Comparison of ENCODE assay signal across 1 cellular context in the genomic region with DNA sequence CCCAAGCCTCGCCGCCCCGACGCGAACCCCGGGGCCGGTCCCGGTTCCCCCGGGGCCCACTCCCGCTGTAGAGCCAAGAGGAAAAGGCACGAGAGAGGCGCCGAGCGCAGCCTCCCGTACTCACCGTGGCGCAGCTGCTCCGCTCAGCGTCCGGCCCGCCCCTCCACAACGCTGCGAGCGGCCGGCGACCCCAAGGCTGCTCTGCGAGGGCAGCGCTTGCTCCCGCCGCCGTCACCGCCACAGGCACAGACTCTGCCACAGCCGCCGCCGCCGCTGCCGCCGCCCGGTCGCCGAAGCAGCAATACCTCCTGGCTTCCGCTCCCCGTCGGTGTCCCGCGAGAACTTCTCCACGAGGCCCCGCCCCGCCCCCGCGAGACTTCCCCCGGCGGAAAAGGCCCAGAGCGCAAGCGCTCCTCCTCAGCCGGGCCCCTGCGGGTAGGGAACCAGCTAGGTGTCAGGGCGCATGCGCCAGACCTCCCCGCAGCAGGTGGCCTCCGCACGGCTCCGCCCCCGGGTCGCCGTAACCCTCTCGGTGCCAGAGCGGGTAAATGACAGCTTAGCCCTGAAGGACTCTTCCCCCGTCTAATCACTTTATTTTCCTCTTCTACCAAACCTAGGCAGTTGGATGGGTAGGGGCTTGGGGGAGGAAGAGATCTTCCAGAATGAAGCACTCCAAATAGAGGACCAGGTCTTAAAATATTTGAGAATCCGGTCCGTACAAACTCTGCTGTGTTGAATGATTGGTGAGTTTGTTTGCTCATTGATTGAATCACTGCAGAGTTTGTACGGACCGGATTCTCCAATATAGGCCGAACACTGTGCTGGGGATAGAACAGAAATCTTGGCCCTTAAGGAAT.
TF ChIP-seq lines count a peak whose summit lies in the region.

TSS of gene GRB2 (minus strand) at position 314 of the 857 bp plus-strand sequence. CDS start 12,050 bp downstream, outside the sequence.

TF ChIP-seq in HepG2, 621 proteins besides CTCF, POLR2A, EP300 and RAD21 (continued from another document and continues in another):
- TF ChIP-seq ZBTB33 (CRISPR knock-in tag; IDR thresholded peaks at IDR 0.05) (no peak), ZNF644 (CRISPR knock-in tag; IDR thresholded peaks at IDR 0.05; ENCODE audit: low read depth) (no peak), SAFB2 (CRISPR knock-in tag; IDR thresholded peaks at IDR 0.05; ENCODE audit: borderline replicate concordance, low read depth) (peak; percentile 92; the same call in 1 of the 2 replicates), E2F5 (CRISPR knock-in tag; conservative IDR thresholded peaks at IDR 0.05) (no peak), NR2F1 (CRISPR knock-in tag; IDR thresholded peaks at IDR 0.05) (no peak), NRL (CRISPR knock-in tag; IDR thresholded peaks at IDR 0.05; ENCODE audit: borderline replicate concordance) (peak; percentile 70; the same call in 1 of the 2 replicates), FOXA3 (CRISPR knock-in tag; IDR thresholded peaks at IDR 0.05) (peak; percentile 42; the same call in 1 of the 2 replicates), ZNF777 (CRISPR knock-in tag; IDR thresholded peaks at IDR 0.05) (peak; percentile 66; the same call in 1 of the 2 replicates), ESRRA (CRISPR knock-in tag; IDR thresholded peaks at IDR 0.05; ENCODE audit: low read depth) (no peak), REL (CRISPR knock-in tag; conservative IDR thresholded peaks at IDR 0.05) (no peak), ZNF570 (CRISPR knock-in tag; IDR thresholded peaks at IDR 0.05; ENCODE audit: borderline replicate concordance) (no peak), MEF2D (CRISPR knock-in tag; IDR thresholded peaks at IDR 0.05) (peak; percentile 74; the same call in 1 of the 2 replicates), ZFYVE20 (CRISPR knock-in tag; IDR thresholded peaks at IDR 0.05; ENCODE audit: borderline replicate concordance, low read depth) (0 out of 2 replicates have a peak, but pooled peaks have one; percentile 53), AGO1 (IDR thresholded peaks at IDR 0.05; ENCODE audit: low read depth, low read length, poor library complexity, severe bottlenecking) (peak; percentile 51), ZNF512 (CRISPR knock-in tag; IDR thresholded peaks at IDR 0.05) (no peak), ZFP90 (CRISPR knock-in tag; IDR thresholded peaks at IDR 0.05; ENCODE audit: borderline replicate concordance) (no peak; the same call in 1 of the 2 replicates), FOXM1 (CRISPR knock-in tag; IDR thresholded peaks at IDR 0.05) (no peak), NFE2L2 (IDR thresholded peaks at IDR 0.05; ENCODE audit: low read length) (no peak), MATR3 (CRISPR knock-in tag; IDR thresholded peaks at IDR 0.05) (no peak), ISL2 (CRISPR knock-in tag; IDR thresholded peaks at IDR 0.05) (no peak; the same call in none of the 2 replicates), GABPA (IDR thresholded peaks at IDR 0.05; ENCODE audit: low read depth, low read length) (peak; percentile 54), GABPA (CRISPR knock-in tag; IDR thresholded peaks at IDR 0.05; ENCODE audit: low read depth) (peak; percentile 78), ZNF468 (CRISPR knock-in tag; IDR thresholded peaks at IDR 0.05) (no peak), ZNF501 (CRISPR knock-in tag; IDR thresholded peaks at IDR 0.05) (peak; percentile 57), ONECUT2 (CRISPR knock-in tag; IDR thresholded peaks at IDR 0.05) (peak; percentile 53; the same call in 1 of the 2 replicates), ZNF784 (CRISPR knock-in tag; IDR thresholded peaks at IDR 0.05; ENCODE audit: borderline replicate concordance) (no peak; the same call in 1 of the 2 replicates), JARID2 (CRISPR knock-in tag; IDR thresholded peaks at IDR 0.05; ENCODE audit: insufficient replicate concordance) (no peak), ZNF772 (CRISPR knock-in tag; IDR thresholded peaks at IDR 0.05) (peak; percentile 79), RAD51 (IDR thresholded peaks at IDR 0.05; ENCODE audit: borderline replicate concordance) (no peak), TEAD3 (CRISPR knock-in tag; optimal IDR thresholded peaks at IDR 0.05; ENCODE audit: borderline replicate concordance) (peak; percentile 59), HOXD1 (CRISPR knock-in tag; IDR thresholded peaks at IDR 0.05) (peak; percentile 54), ZNF788 (CRISPR knock-in tag; IDR thresholded peaks at IDR 0.05; ENCODE audit: borderline replicate concordance) (peak; percentile 65; the same call in 1 of the 2 replicates), ZNF549 (CRISPR knock-in tag; IDR thresholded peaks at IDR 0.05) (0 out of 2 replicates have a peak, but pooled peaks have one; percentile 15), ZNF33B (CRISPR knock-in tag; IDR thresholded peaks at IDR 0.05) (no peak)
- TF ChIP-seq, protein P1, sequence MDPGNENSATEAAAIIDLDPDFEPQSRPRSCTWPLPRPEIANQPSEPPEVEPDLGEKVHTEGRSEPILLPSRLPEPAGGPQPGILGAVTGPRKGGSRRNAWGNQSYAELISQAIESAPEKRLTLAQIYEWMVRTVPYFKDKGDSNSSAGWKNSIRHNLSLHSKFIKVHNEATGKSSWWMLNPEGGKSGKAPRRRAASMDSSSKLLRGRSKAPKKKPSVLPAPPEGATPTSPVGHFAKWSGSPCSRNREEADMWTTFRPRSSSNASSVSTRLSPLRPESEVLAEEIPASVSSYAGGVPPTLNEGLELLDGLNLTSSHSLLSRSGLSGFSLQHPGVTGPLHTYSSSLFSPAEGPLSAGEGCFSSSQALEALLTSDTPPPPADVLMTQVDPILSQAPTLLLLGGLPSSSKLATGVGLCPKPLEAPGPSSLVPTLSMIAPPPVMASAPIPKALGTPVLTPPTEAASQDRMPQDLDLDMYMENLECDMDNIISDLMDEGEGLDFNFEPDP (CRISPR knock-in tag; conservative IDR thresholded peaks at IDR 0.05) = no peak
- TF ChIP-seq, protein P2, sequence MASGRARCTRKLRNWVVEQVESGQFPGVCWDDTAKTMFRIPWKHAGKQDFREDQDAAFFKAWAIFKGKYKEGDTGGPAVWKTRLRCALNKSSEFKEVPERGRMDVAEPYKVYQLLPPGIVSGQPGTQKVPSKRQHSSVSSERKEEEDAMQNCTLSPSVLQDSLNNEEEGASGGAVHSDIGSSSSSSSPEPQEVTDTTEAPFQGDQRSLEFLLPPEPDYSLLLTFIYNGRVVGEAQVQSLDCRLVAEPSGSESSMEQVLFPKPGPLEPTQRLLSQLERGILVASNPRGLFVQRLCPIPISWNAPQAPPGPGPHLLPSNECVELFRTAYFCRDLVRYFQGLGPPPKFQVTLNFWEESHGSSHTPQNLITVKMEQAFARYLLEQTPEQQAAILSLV (CRISPR knock-in tag; IDR thresholded peaks at IDR 0.05; ENCODE audit: borderline replicate concordance) = peak; percentile 97; the same call in 1 of the 2 replicates
- TF ChIP-seq, protein P3, sequence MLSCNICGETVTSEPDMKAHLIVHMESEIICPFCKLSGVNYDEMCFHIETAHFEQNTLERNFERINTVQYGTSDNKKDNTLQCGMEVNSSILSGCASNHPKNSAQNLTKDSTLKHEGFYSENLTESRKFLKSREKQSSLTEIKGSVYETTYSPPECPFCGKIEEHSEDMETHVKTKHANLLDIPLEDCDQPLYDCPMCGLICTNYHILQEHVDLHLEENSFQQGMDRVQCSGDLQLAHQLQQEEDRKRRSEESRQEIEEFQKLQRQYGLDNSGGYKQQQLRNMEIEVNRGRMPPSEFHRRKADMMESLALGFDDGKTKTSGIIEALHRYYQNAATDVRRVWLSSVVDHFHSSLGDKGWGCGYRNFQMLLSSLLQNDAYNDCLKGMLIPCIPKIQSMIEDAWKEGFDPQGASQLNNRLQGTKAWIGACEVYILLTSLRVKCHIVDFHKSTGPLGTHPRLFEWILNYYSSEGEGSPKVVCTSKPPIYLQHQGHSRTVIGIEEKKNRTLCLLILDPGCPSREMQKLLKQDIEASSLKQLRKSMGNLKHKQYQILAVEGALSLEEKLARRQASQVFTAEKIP (CRISPR knock-in tag; IDR thresholded peaks at IDR 0.05; ENCODE audit: borderline replicate concordance) = no peak
- TF ChIP-seq, protein P4, sequence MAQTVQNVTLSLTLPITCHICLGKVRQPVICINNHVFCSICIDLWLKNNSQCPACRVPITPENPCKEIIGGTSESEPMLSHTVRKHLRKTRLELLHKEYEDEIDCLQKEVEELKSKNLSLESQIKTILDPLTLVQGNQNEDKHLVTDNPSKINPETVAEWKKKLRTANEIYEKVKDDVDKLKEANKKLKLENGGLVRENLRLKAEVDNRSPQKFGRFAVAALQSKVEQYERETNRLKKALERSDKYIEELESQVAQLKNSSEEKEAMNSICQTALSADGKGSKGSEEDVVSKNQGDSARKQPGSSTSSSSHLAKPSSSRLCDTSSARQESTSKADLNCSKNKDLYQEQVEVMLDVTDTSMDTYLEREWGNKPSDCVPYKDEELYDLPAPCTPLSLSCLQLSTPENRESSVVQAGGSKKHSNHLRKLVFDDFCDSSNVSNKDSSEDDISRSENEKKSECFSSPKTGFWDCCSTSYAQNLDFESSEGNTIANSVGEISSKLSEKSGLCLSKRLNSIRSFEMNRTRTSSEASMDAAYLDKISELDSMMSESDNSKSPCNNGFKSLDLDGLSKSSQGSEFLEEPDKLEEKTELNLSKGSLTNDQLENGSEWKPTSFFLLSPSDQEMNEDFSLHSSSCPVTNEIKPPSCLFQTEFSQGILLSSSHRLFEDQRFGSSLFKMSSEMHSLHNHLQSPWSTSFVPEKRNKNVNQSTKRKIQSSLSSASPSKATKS (CRISPR knock-in tag; IDR thresholded peaks at IDR 0.05) = no peak; the same call in 1 of the 2 replicates
- TF ChIP-seq, protein P5, sequence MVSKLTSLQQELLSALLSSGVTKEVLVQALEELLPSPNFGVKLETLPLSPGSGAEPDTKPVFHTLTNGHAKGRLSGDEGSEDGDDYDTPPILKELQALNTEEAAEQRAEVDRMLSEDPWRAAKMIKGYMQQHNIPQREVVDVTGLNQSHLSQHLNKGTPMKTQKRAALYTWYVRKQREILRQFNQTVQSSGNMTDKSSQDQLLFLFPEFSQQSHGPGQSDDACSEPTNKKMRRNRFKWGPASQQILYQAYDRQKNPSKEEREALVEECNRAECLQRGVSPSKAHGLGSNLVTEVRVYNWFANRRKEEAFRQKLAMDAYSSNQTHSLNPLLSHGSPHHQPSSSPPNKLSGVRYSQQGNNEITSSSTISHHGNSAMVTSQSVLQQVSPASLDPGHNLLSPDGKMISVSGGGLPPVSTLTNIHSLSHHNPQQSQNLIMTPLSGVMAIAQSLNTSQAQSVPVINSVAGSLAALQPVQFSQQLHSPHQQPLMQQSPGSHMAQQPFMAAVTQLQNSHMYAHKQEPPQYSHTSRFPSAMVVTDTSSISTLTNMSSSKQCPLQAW (CRISPR knock-in tag; IDR thresholded peaks at IDR 0.05) = peak; percentile 89
- TF ChIP-seq, protein P6, sequence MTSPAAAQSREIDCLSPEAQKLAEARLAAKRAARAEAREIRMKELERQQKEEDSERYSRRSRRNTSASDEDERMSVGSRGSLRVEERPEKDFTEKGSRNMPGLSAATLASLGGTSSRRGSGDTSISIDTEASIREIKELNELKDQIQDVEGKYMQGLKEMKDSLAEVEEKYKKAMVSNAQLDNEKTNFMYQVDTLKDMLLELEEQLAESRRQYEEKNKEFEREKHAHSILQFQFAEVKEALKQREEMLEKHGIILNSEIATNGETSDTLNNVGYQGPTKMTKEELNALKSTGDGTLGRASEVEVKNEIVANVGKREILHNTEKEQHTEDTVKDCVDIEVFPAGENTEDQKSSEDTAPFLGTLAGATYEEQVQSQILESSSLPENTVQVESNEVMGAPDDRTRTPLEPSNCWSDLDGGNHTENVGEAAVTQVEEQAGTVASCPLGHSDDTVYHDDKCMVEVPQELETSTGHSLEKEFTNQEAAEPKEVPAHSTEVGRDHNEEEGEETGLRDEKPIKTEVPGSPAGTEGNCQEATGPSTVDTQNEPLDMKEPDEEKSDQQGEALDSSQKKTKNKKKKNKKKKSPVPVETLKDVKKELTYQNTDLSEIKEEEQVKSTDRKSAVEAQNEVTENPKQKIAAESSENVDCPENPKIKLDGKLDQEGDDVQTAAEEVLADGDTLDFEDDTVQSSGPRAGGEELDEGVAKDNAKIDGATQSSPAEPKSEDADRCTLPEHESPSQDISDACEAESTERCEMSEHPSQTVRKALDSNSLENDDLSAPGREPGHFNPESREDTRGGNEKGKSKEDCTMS (CRISPR knock-in tag; conservative IDR thresholded peaks at IDR 0.05) = no peak; the same call in 1 of the 2 replicates
